ENCODE assay signal across 1 cellular context in genomic region chr5:168592014-168592368, GRCh38.
TF ChIP-seq lines count a peak whose summit lies in the region.

No MANE protein-coding gene starts in this region.

TF ChIP-seq in HepG2, 621 proteins besides CTCF, POLR2A, EP300 and RAD21 (continued from another document and continues in another):
- peak; percentile 76; the same call in 1 of the 2 replicates for TF ChIP-seq HMGXB3 (CRISPR knock-in tag; IDR thresholded peaks at IDR 0.05; ENCODE audit: borderline replicate concordance)
- no peak for TF ChIP-seq ZNF564 (CRISPR knock-in tag; IDR thresholded peaks at IDR 0.05)
- TF ChIP-seq IRX3 (CRISPR knock-in tag; IDR thresholded peaks at IDR 0.05; ENCODE audit: borderline replicate concordance, low read depth), result no peak
- TF ChIP-seq PAWR (CRISPR knock-in tag; IDR thresholded peaks at IDR 0.05; ENCODE audit: borderline replicate concordance), result no peak
- peak; percentile 74; the same call in 1 of the 2 replicates for TF ChIP-seq NCOR1 (IDR thresholded peaks at IDR 0.05; ENCODE audit: borderline replicate concordance, low read length)
- TF ChIP-seq ZNF234 (CRISPR knock-in tag; conservative IDR thresholded peaks at IDR 0.05), result no peak
- no peak for TF ChIP-seq UBTF (CRISPR knock-in tag; IDR thresholded peaks at IDR 0.05)
- TF ChIP-seq FOXO1 (CRISPR knock-in tag; IDR thresholded peaks at IDR 0.05), result peak; percentile 96
- TF ChIP-seq ZUFSP (CRISPR knock-in tag; IDR thresholded peaks at IDR 0.05; ENCODE audit: borderline replicate concordance), result no peak
- peak; percentile 9 for TF ChIP-seq ASH2L (IDR thresholded peaks at IDR 0.05; ENCODE audit: insufficient read length, low read depth, low read length)
- TF ChIP-seq ELK4 (CRISPR knock-in tag; IDR thresholded peaks at IDR 0.05; ENCODE audit: borderline replicate concordance), result no peak
- no peak for TF ChIP-seq PHF20 (CRISPR knock-in tag; IDR thresholded peaks at IDR 0.05)
- no peak for TF ChIP-seq PAF1 (CRISPR knock-in tag; IDR thresholded peaks at IDR 0.05)
- no peak for TF ChIP-seq ZNF20 (CRISPR knock-in tag; IDR thresholded peaks at IDR 0.05)
- TF ChIP-seq ZNF597 (CRISPR knock-in tag; IDR thresholded peaks at IDR 0.05), result no peak
- TF ChIP-seq ZFP36L1 (CRISPR knock-in tag; IDR thresholded peaks at IDR 0.05), result no peak
- TF ChIP-seq ZC3H13 (CRISPR knock-in tag; IDR thresholded peaks at IDR 0.05), result no peak
- no peak for TF ChIP-seq ZHX2 (IDR thresholded peaks at IDR 0.05; ENCODE audit: low read depth)
- no peak for TF ChIP-seq ZHX2 (CRISPR knock-in tag; IDR thresholded peaks at IDR 0.05; ENCODE audit: borderline replicate concordance)
- 0 out of 2 replicates have a peak, but pooled peaks have one; percentile 26 for TF ChIP-seq ONECUT2 (CRISPR knock-in tag; IDR thresholded peaks at IDR 0.05)
- TF ChIP-seq ZNF275 (CRISPR knock-in tag; IDR thresholded peaks at IDR 0.05; ENCODE audit: borderline replicate concordance), result no peak
- TF ChIP-seq AGO1 (IDR thresholded peaks at IDR 0.05; ENCODE audit: low read depth, low read length, poor library complexity, severe bottlenecking), result no peak
- no peak for TF ChIP-seq ZNF616 (CRISPR knock-in tag; IDR thresholded peaks at IDR 0.05; ENCODE audit: low read depth)
- no peak for TF ChIP-seq ZNF879 (CRISPR knock-in tag; IDR thresholded peaks at IDR 0.05)
- no peak for TF ChIP-seq DZIP1 (CRISPR knock-in tag; IDR thresholded peaks at IDR 0.05)
- TF ChIP-seq MTA3 (CRISPR knock-in tag; IDR thresholded peaks at IDR 0.05), result no peak
- TF ChIP-seq ZNF670 (CRISPR knock-in tag; IDR thresholded peaks at IDR 0.05; ENCODE audit: borderline replicate concordance), result peak; percentile 80
- peak; percentile 42; the same call in 1 of the 2 replicates for TF ChIP-seq ERF (CRISPR knock-in tag; IDR thresholded peaks at IDR 0.05)
- TF ChIP-seq ZSCAN31 (CRISPR knock-in tag; IDR thresholded peaks at IDR 0.05; ENCODE audit: low read depth), result no peak
- 0 out of 2 replicates have a peak, but pooled peaks have one; percentile 36 for TF ChIP-seq ARNTL (CRISPR knock-in tag; IDR thresholded peaks at IDR 0.05)
- no peak for TF ChIP-seq DR1 (CRISPR knock-in tag; IDR thresholded peaks at IDR 0.05)
- no peak for TF ChIP-seq ZFP82 (CRISPR knock-in tag; IDR thresholded peaks at IDR 0.05; ENCODE audit: borderline replicate concordance)
- peak; percentile 81 for TF ChIP-seq PPARG (CRISPR knock-in tag; conservative IDR thresholded peaks at IDR 0.05)
- TF ChIP-seq CSRNP2 (CRISPR knock-in tag; conservative IDR thresholded peaks at IDR 0.05; ENCODE audit: low read depth), result no peak
- TF ChIP-seq SUZ12 (IDR thresholded peaks at IDR 0.05; ENCODE audit: low read depth, low read length), result no peak
- TF ChIP-seq PITX1 (CRISPR knock-in tag; IDR thresholded peaks at IDR 0.05), result peak; percentile 79; the same call in 1 of the 2 replicates
- no peak for TF ChIP-seq SMC3 (IDR thresholded peaks at IDR 0.05; ENCODE audit: low read length)
- no peak for TF ChIP-seq ESRRA (CRISPR knock-in tag; IDR thresholded peaks at IDR 0.05; ENCODE audit: low read depth)
